In genomic region chr6:132814716-132815570, GRCh38 we compare ENCODE assay signal across 8 cellular contexts. TPM values are rescaled to one million over a fixed set of nuclear protein-coding genes. Genes with fewer than 3 reads are reported as not detected.
DNase-seq lines count a peak whose midpoint lies in the region; ATAC-seq, FAIRE-seq and TF ChIP-seq lines count a peak whose summit lies in the region.

No MANE protein-coding gene starts in this region.

- under 1% methylated on average over 26 of the region's 27 CpGs for WGBS in mesenchymal stem cell

- no peak overlapping the region for H2BK5ac ChIP-seq in mesenchymal stem cell (ENCODE audit: low read depth, low read length, poor library complexity, severe bottlenecking)

- H3K79me2 ChIP-seq in HCT116 (ENCODE audit: insufficient read depth, low read length) = peaks cover 34% of the 10 kb centered on the region

- no peak overlapping the region for H2BK12ac ChIP-seq in mesenchymal stem cell (ENCODE audit: low read length in 2 of 2)

- TF ChIP-seq RAD21 in HCT116 (IDR thresholded peaks at IDR 0.05; ENCODE audit: low read depth) = no peak

- H3K4me2 ChIP-seq in HCT116 (ENCODE audit: low read length) = peak overlapping the region; percentile 79
- H3K4me2 ChIP-seq in mesenchymal stem cell (ENCODE audit: low read length, poor library complexity, severe bottlenecking) = peak overlapping the region; percentile 55

- FAIRE-seq in bronchial epithelial cell (lab: Jason Lieb, UNC) = no peak

- H3K23ac ChIP-seq in mesenchymal stem cell (ENCODE audit: low read length in 2 of 2) = no peak overlapping the region

- no peaks in the 10 kb centered on the region for H3K9me2 ChIP-seq in HCT116 (ENCODE audit: insufficient read depth)

- H4K8ac ChIP-seq in mesenchymal stem cell (ENCODE audit: low read length) = no peak overlapping the region

- DNase-seq in HCT116 (ENCODE audit: low read depth, low spot score) = no peak
- DNase-seq in NT2/D1 (ENCODE audit: low read depth, low spot score) = no peak
- DNase-seq in bronchial epithelial cell (ENCODE audit: low read depth) = no peak
- no peak for DNase-seq in mesenchymal stem cell
- DNase-seq in upper lobe of right lung = no peak
- no peak for DNase-seq in OCI-M2 (lab: John Stamatoyannopoulos, UW; ENCODE audit: unreplicated experiment)
- DNase-seq in KG1 (lab: John Stamatoyannopoulos, UW) = no peak

- H3K9ac ChIP-seq in HCT116 (ENCODE audit: low read length) = peak overlapping the region; percentile 88
- peak overlapping the region; percentile 89 for H3K9ac ChIP-seq in NT2/D1 (ENCODE audit: insufficient read length, low read depth)
- H3K9ac ChIP-seq in mesenchymal stem cell (ENCODE audit: low read length) = peak overlapping the region; percentile 95

- peak overlapping the region; percentile 99 for H3K4me3 ChIP-seq in GM08714 (ENCODE audit: low read length)
- H3K4me3 ChIP-seq in HCT116 (replicated peaks in 1 of 2; ENCODE audit: low read depth in 1 of 2, low read length in 2 of 2) = peak overlapping the region; percentile 94 to 95
- H3K4me3 ChIP-seq in NT2/D1 (ENCODE audit: insufficient read length, low read depth) = peak overlapping the region; percentile 78
- peak overlapping the region; percentile 94 for H3K4me3 ChIP-seq in bronchial epithelial cell (ENCODE audit: low read depth, low read length)
- H3K4me3 ChIP-seq in mesenchymal stem cell (ENCODE audit: insufficient read depth in 1 of 2, low read depth in 1 of 2, low read length in 2 of 2) = peak overlapping the region; percentile 77 to 97
- H3K4me3 ChIP-seq in upper lobe of right lung = peak overlapping the region; percentile 88

- CTCF ChIA-PET in HCT116 (lab: Charles Lee) = interaction anchor here (1.3 to 1.5 kb wide), 2 partner anchors 9 to 16 kb away, joined by 4 to 6 read pairs; no protein-coding TSS in a partner anchor

- no peak for TF ChIP-seq POLR2A in HCT116 (IDR thresholded peaks at IDR 0.05; ENCODE audit: borderline replicate concordance, extremely low read depth, insufficient read depth, insufficient read length)

- H3K9me3 ChIP-seq in HCT116 (ENCODE audit: control insufficient read depth in 1 of 2, insufficient read depth in 1 of 2, low read depth in 1 of 2, low read length in 2 of 2) = no peaks in the 10 kb centered on the region
- no peaks in the 10 kb centered on the region for H3K9me3 ChIP-seq in NT2/D1 (ENCODE audit: insufficient read depth, low read length)
- no peaks in the 10 kb centered on the region for H3K9me3 ChIP-seq in mesenchymal stem cell (ENCODE audit: control insufficient read depth, low read length)
- no peaks in the 10 kb centered on the region for H3K9me3 ChIP-seq in upper lobe of right lung

- H3K27ac ChIP-seq in HCT116 (ENCODE audit: low read depth, low read length) = peak overlapping the region; percentile 93
- H3K27ac ChIP-seq in mesenchymal stem cell (ENCODE audit: low read length, poor library complexity, severe bottlenecking) = no peak overlapping the region
- H3K27ac ChIP-seq in upper lobe of right lung = peak overlapping the region; percentile 85

- H2AFZ ChIP-seq in HCT116 (ENCODE audit: low read depth, low read length, poor library complexity, severe bottlenecking) (no peak overlapping the region), mesenchymal stem cell (ENCODE audit: low read depth, low read length) (no peak overlapping the region)

- H3K4ac ChIP-seq in mesenchymal stem cell (ENCODE audit: low read depth in 1 of 2, low read length in 2 of 2) = peak overlapping the region in 1 of 2 experiments; percentile 24

- no peaks in the 10 kb centered on the region for H3K27me3 ChIP-seq in HCT116 (ENCODE audit: insufficient read depth, low read length)
- H3K27me3 ChIP-seq in NT2/D1 (ENCODE audit: insufficient read depth, insufficient read length) = no peaks in the 10 kb centered on the region
- no peaks in the 10 kb centered on the region for H3K27me3 ChIP-seq in bronchial epithelial cell (ENCODE audit: control insufficient read depth, insufficient read depth, low read length)
- no peaks in the 10 kb centered on the region for H3K27me3 ChIP-seq in mesenchymal stem cell (ENCODE audit: control insufficient read depth in 1 of 2, insufficient read depth in 1 of 2, low read length in 2 of 2)
- no peaks in the 10 kb centered on the region for H3K27me3 ChIP-seq in upper lobe of right lung

- no peak overlapping the region for H4K91ac ChIP-seq in mesenchymal stem cell (ENCODE audit: low read length)

- no peak overlapping the region for H2BK120ac ChIP-seq in mesenchymal stem cell (ENCODE audit: low read depth, low read length)

- POLR2A ChIA-PET in HCT116 (lab: Charles Lee) = interaction anchor here (1.0 to 2.7 kb wide), 7 partner anchors 10 to 302 kb away, joined by 3 to 16 read pairs (median 4); partner anchors contain the start of genes SLC18B1 and STX7

- H3K4me1 ChIP-seq in HCT116 (ENCODE audit: control insufficient read depth in 1 of 2, insufficient read depth in 2 of 2, low read length in 2 of 2) = peaks cover 9 to 67% of the 10 kb centered on the region in 2 experiments
- H3K4me1 ChIP-seq in NT2/D1 (ENCODE audit: insufficient read depth, insufficient read length) = peaks cover 5% of the 10 kb centered on the region
- H3K4me1 ChIP-seq in mesenchymal stem cell (ENCODE audit: control insufficient read depth, insufficient read depth, low read depth, low read length) = peaks cover 6% of the 10 kb centered on the region
- H3K4me1 ChIP-seq in upper lobe of right lung = peaks cover 25% of the 10 kb centered on the region

- BruUV-seq in HCT116 (replicated peaks; lab: Mats Ljungman, UMichigan) = TSS peak; percentile 63

- H3K36me3 ChIP-seq in HCT116 (ENCODE audit: control insufficient read depth in 1 of 2, insufficient read depth in 2 of 2, low read length in 2 of 2) (peaks cover 27 to 36% of the 10 kb centered on the region in 2 experiments), NT2/D1 (ENCODE audit: insufficient read depth, insufficient read length, low read length) (peaks cover 53% of the 10 kb centered on the region), bronchial epithelial cell (ENCODE audit: control insufficient read depth, insufficient read depth, low read length) (peaks cover 22% of the 10 kb centered on the region), mesenchymal stem cell (ENCODE audit: control insufficient read depth in 1 of 2, insufficient read depth in 2 of 2, low read depth in 1 of 2, low read length in 2 of 2) (peaks cover 16 to 52% of the 10 kb centered on the region in 2 experiments), upper lobe of right lung (peaks cover 45% of the 10 kb centered on the region)

- RAD21 ChIA-PET in HCT116 (lab: Charles Lee; ENCODE audit: low non-redundant PET in 1 of 2, low total read pairs in 2 of 2, uncharacterized antibody in 2 of 2, unreplicated experiment in 2 of 2) = no interaction called here

- no peak overlapping the region for H2BK15ac ChIP-seq in mesenchymal stem cell (ENCODE audit: low read depth, poor library complexity, severe bottlenecking)

- H2AK5ac ChIP-seq in mesenchymal stem cell (ENCODE audit: low read length, severe bottlenecking) = no peak overlapping the region

- H3K14ac ChIP-seq in mesenchymal stem cell (ENCODE audit: low read length in 2 of 2) = peak overlapping the region in 1 of 2 experiments; percentile 35

- peaks cover 3% of the 10 kb centered on the region for H3K79me1 ChIP-seq in mesenchymal stem cell (replicated peaks; ENCODE audit: low read length, poor library complexity, severe bottlenecking)

- TF ChIP-seq CTCF in HCT116 (IDR thresholded peaks at IDR 0.05 in 2 of 3, conservative IDR thresholded peaks at IDR 0.05 in 1 of 3; ENCODE audit: borderline replicate concordance in 1 of 3, insufficient read depth in 1 of 3, low read depth in 2 of 3, low read length in 2 of 3) = no peak
- no peak for TF ChIP-seq CTCF in bronchial epithelial cell (IDR thresholded peaks at IDR 0.05; ENCODE audit: insufficient read depth, low read length, severe bottlenecking)
- TF ChIP-seq CTCF in upper lobe of right lung (IDR thresholded peaks at IDR 0.05) = no peak

- intact Hi-C loops in HCT116 (cut with micrococcal nuclease) (loop anchor here (5.0 kb wide), 1 partner anchor 288 kb away; no protein-coding TSS in a partner anchor), upper lobe of right lung (cut with DNase I) (no loop called here)

- H4K20me1 ChIP-seq in HCT116 (ENCODE audit: insufficient read depth) = peaks cover 39% of the 10 kb centered on the region

- ATAC-seq in HCT116 = peak; percentile 12
- ATAC-seq in upper lobe of right lung = peak; percentile 0

- H3K18ac ChIP-seq in mesenchymal stem cell (ENCODE audit: low read depth in 1 of 2, low read length in 2 of 2) = peak overlapping the region in 1 of 2 experiments; percentile 11

TF ChIP-seq in HCT116, 20 proteins besides CTCF, POLR2A, EP300 and RAD21:
- TF ChIP-seq EZH2 (IDR thresholded peaks at IDR 0.05) = no peak
- TF ChIP-seq SRF (IDR thresholded peaks at IDR 0.05; ENCODE audit: low read depth) = no peak
- TF ChIP-seq ATF3 (IDR thresholded peaks at IDR 0.05) = no peak
- no peak for TF ChIP-seq TCF7L2 (IDR thresholded peaks at IDR 0.05; ENCODE audit: borderline replicate concordance, extremely low read depth, insufficient read depth, insufficient read length)
- TF ChIP-seq ZFX (IDR thresholded peaks at IDR 0.05) = peak; percentile 57; the same call in 1 of the 2 replicates

RNA-seq across cellular contexts. Expression of gene RPS12, which starts 0.6 kb away (rescaled TPM):
- total RNA-seq in HCT116 (2021; ENCODE audit: unreplicated experiment) = 1,660 TPM
- 6,608 and 8,847 TPM in 2 replicates for polyA plus RNA-seq in HCT116 (2012)
- 1,978 and 2,569 TPM in 2 replicates for total RNA-seq in bronchial epithelial cell
- 2,708 TPM for polyA plus RNA-seq in mesenchymal stem cell (2013, experiment 1 of 2)
- 2,617 TPM for polyA plus RNA-seq in mesenchymal stem cell (2013, experiment 2 of 2)
- 966 TPM for total RNA-seq in upper lobe of right lung

RNA-seq across cellular contexts. Expression of gene SLC18B1, which starts 16.5 kb away (rescaled TPM):
- total RNA-seq in HCT116 (2021; ENCODE audit: unreplicated experiment) = 18.1 TPM
- 6.6 and 8.7 TPM in 2 replicates for polyA plus RNA-seq in HCT116 (2012)
- 17.1 and 21.1 TPM in 2 replicates for total RNA-seq in bronchial epithelial cell
- polyA plus RNA-seq in mesenchymal stem cell (2013, experiment 1 of 2) = 10.4 TPM
- 10.8 TPM for polyA plus RNA-seq in mesenchymal stem cell (2013, experiment 2 of 2)
- total RNA-seq in upper lobe of right lung = 8.9 TPM

RNA-seq across cellular contexts. Expression of gene VNN2, which starts 57.2 kb away (rescaled TPM):
- total RNA-seq in HCT116 (2021; ENCODE audit: unreplicated experiment) (0.37 TPM), bronchial epithelial cell (0.26 TPM in 1 of 2 replicates, not detected in the other), upper lobe of right lung (14.0 TPM)
- polyA plus RNA-seq in HCT116 (2012) = not detected in 2 replicates
- 1.4 TPM for polyA plus RNA-seq in mesenchymal stem cell (2013, experiment 1 of 2)
- polyA plus RNA-seq in mesenchymal stem cell (2013, experiment 2 of 2) = 1.1 TPM

Comparison
In these comparisons a context has a peak if more than half of its experiments do, and no peak if none do; other contexts are left out.
1. RNA of gene VNN2, which starts 57.2 kb away (total RNA-seq): 14.0 TPM in upper lobe of right lung (single experiment); 0.37 TPM in HCT116 (single experiment) and 0.26 TPM in bronchial epithelial cell; every median in the first group is over 10 times any median in the second.
2. Peak in every context shown above with its lines, with median percentiles within 50 percentile points of each other: H3K4me3 ChIP-seq and H3K9ac ChIP-seq.